9 cellular contexts compared by ENCODE assay signal in the genomic region with DNA sequence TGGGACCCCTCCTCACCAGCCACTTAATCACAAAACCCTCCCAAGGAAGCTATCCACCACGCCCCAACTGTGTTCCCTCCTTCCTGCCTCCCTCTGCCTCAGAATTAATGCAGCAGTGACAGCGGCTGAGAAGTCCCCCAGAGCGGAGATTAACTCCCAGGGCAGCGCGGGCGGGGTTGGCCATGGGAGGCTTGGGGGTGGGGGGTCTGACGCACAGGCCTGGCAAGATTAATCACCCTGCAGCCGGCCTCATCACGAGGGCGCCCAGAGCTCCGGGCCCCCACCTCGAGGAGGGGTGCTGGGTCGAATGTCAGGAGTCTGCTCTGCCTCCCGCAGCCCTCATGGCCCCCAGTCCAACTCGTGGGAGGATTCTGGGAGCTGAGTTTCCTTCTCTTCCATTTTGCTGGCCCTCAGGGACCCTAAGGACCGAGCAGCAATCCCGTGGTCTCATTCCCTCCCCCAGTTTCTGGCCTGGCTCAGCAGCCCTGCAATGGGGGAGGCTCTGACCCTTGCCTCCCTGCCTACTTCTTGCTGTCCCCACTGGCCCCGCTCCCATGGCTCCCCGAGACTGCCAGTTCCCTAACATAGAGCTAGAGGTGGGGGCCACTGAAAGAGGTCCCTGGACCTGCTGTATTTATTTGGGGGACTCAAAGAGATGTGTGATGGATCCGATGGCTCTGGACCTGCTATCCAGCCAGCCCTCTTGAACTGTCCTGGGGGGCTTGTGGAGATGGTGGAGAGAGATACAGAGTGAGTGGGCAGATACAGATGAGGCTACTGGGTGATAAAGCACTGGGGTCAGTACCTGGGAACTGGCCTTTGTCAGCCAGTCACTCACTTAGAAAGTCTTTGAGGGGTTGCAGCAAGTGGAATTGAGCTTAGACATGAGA. TPM values are rescaled to one million over a fixed set of nuclear protein-coding genes. Genes with fewer than 3 reads are reported as not detected.
DNase-seq lines count a peak whose midpoint lies in the region; ATAC-seq and TF ChIP-seq lines count a peak whose summit lies in the region.
"Had no signal": no experiment of that assay in that cellular context is flagged by ENCODE, and none has a peak within 500 bp of the region (broad histone marks: within the 10 kb centered on the region; RNA-seq: fewer than 3 reads in every experiment).

No MANE protein-coding gene starts in this region.

- peak overlapping the region; percentile 40 to 77 (median 54) for H3K9ac ChIP-seq in skeletal muscle tissue (ENCODE audit: low read depth in 1 of 3, low read length in 3 of 3)

- POLR2A ChIA-PET in HEK293 (lab: Yijun Ruan, JAX), result no interaction called here
- POLR2A ChIA-PET in activated B cell treated with CpG ODN at 0.5 μM for 24 hours (lab: Charles Lee), result interaction anchor here (0.6 to 11.6 kb wide), 20 partner anchors 8 to 885 kb away, joined by 3 to 179 read pairs (median 5); a partner anchor contains a TSS

- intact Hi-C loops in activated B cell treated with CpG ODN at 0.5 μM for 24 hours (cut with micrococcal nuclease), result loop anchor here (1.0 to 10.0 kb wide), 7 partner anchors 57 to 274 kb away; no protein-coding TSS in a partner anchor
- intact Hi-C loops in right cardiac atrium (cut with DNase I), result loop anchor here in 3 of 4 donors (5.0 to 10.0 kb wide), 3 partner anchors 53 to 74 kb away; no protein-coding TSS in a partner anchor

- H3K4me1 Mint-ChIP-seq in activated B cell treated with CpG ODN at 0.5 μM for 24 hours, result peaks cover 50% of the 10 kb centered on the region
- H3K4me1 Mint-ChIP-seq: activated CD8-positive, alpha-beta memory T cell treated with anti-CD3 and anti-CD28 coated beads, Interleukin-2, amount 10 ng/mL, durations not matched to agents 7 days and 5 days had no signal

- ATAC-seq in activated B cell treated with CpG ODN at 0.5 μM for 24 hours (ENCODE audit: low read depth), result peak; percentile 20
- peak; percentile 6 to 46 for ATAC-seq in right cardiac atrium
- ATAC-seq in GM21529 (IDR thresholded peaks at IDR 0.05; ENCODE audit: unreplicated experiment), result no peak
- no peak for ATAC-seq in GM18520 (IDR thresholded peaks at IDR 0.05; ENCODE audit: unreplicated experiment)

- H3K27ac Mint-ChIP-seq in activated B cell treated with CpG ODN at 0.5 μM for 24 hours, result peak overlapping the region; percentile 67
- H3K27ac Mint-ChIP-seq: activated CD8-positive, alpha-beta memory T cell treated with anti-CD3 and anti-CD28 coated beads, Interleukin-2, amount 10 ng/mL, durations not matched to agents 7 days and 5 days had no signal

- CTCF ChIA-PET in HEK293 (lab: Yijun Ruan, JAX), result interaction anchor here (0.6 to 7.7 kb wide), 6 partner anchors 20 to 170 kb away, joined by 3 to 74 read pairs (median 4); no protein-coding TSS in a partner anchor
- CTCF ChIA-PET in activated B cell treated with CpG ODN at 0.5 μM for 24 hours (lab: Charles Lee), result interaction anchor here (0.9 to 12.7 kb wide), 24 partner anchors 9 to 267 kb away, joined by 3 to 325 read pairs (median 5); a partner anchor contains a TSS

- H3K4me1 ChIP-seq in HEK293 (ENCODE audit: control insufficient read depth, insufficient read depth, low read length), result no peaks in the 10 kb centered on the region
- H3K4me1 ChIP-seq in right cardiac atrium (ENCODE audit: control insufficient read depth, insufficient read depth, low read length), result peaks cover 14% of the 10 kb centered on the region
- peaks cover 69 to 80% (median 73%) of the 10 kb centered on the region in 3 donors for H3K4me1 ChIP-seq in skeletal muscle tissue (ENCODE audit: control insufficient read depth in 3 of 3, insufficient read depth in 3 of 3, low read length in 3 of 3)

- no peak for DNase-seq in activated B cell treated with CpG ODN at 0.5 μM for 24 hours
- DNase-seq in right cardiac atrium, result peak; percentile 68 to 82 (median 69)
- no peak for DNase-seq in DMS114 treated with DMSO at 0.1 percent for 48 hours (lab: John Stamatoyannopoulos, UW; ENCODE audit: unreplicated experiment)
- DNase-seq in T-helper 2 cell, result no peak
- DNase-seq: activated CD8-positive, alpha-beta memory T cell treated with anti-CD3 and anti-CD28 coated beads, Interleukin-2, amount 10 ng/mL, durations not matched to agents 7 days and 5 days had no signal

- H3K27me3 Mint-ChIP-seq in activated B cell treated with CpG ODN at 0.5 μM for 24 hours, result no peaks in the 10 kb centered on the region
- H3K27me3 Mint-ChIP-seq: activated CD8-positive, alpha-beta memory T cell treated with anti-CD3 and anti-CD28 coated beads, Interleukin-2, amount 10 ng/mL, durations not matched to agents 7 days and 5 days had no signal

- H3K9me3 Mint-ChIP-seq in activated B cell treated with CpG ODN at 0.5 μM for 24 hours, result no peaks in the 10 kb centered on the region

- peaks cover 7% of the 10 kb centered on the region for H3K36me3 Mint-ChIP-seq in activated B cell treated with CpG ODN at 0.5 μM for 24 hours (ENCODE audit: low read depth)
- H3K36me3 Mint-ChIP-seq: activated CD8-positive, alpha-beta memory T cell treated with anti-CD3 and anti-CD28 coated beads, Interleukin-2, amount 10 ng/mL, durations not matched to agents 7 days and 5 days had no signal

- TF ChIP-seq CTCF in HEK293 (tag by site-specific recombination; IDR thresholded peaks at IDR 0.05), result no peak
- no peak for TF ChIP-seq CTCF in activated B cell treated with CpG ODN at 0.5 μM for 24 hours (IDR thresholded peaks at IDR 0.05)

- 13% methylated on average over 20 of the region's 20 CpGs for WGBS in right cardiac atrium

- H3K9me3 ChIP-seq in HEK293 (ENCODE audit: control insufficient read depth, insufficient read depth, low read depth, low read length), result no peaks in the 10 kb centered on the region
- H3K9me3 ChIP-seq in right cardiac atrium (ENCODE audit: control insufficient read depth, low read length), result no peaks in the 10 kb centered on the region
- H3K9me3 ChIP-seq in skeletal muscle tissue (ENCODE audit: control insufficient read depth in 3 of 3, low read length in 3 of 3), result no peaks in the 10 kb centered on the region

- H3K36me3 ChIP-seq in HEK293 (ENCODE audit: control insufficient read depth in 2 of 2, insufficient read depth in 1 of 2, low read length in 2 of 2) (no peaks in the 10 kb centered on the region), skeletal muscle tissue (ENCODE audit: control insufficient read depth in 3 of 3, insufficient read depth in 3 of 3, low read length in 3 of 3) (no peaks in the 10 kb centered on the region)

- no peak overlapping the region for H3K4me3 Mint-ChIP-seq in activated B cell treated with CpG ODN at 0.5 μM for 24 hours
- H3K4me3 Mint-ChIP-seq: activated CD8-positive, alpha-beta memory T cell treated with anti-CD3 and anti-CD28 coated beads, Interleukin-2, amount 10 ng/mL, durations not matched to agents 7 days and 5 days had no signal

- H3K27ac ChIP-seq in HEK293 (ENCODE audit: extremely low read depth, low read depth, low read length), result no peak overlapping the region
- peak overlapping the region; percentile 23 for H3K27ac ChIP-seq in right cardiac atrium (ENCODE audit: low read length)
- H3K27ac ChIP-seq in skeletal muscle tissue (ENCODE audit: low read depth, low read length), result peak overlapping the region; percentile 61

- H3K4me3 ChIP-seq in HEK293 (ENCODE audit: low read depth, low read length), result no peak overlapping the region
- no peak overlapping the region for H3K4me3 ChIP-seq in right cardiac atrium (ENCODE audit: low read length)
- H3K4me3 ChIP-seq in skeletal muscle tissue (ENCODE audit: low read length in 3 of 3), result no peak overlapping the region

- H3K27me3 ChIP-seq in right cardiac atrium (ENCODE audit: control insufficient read depth, insufficient read depth) (no peaks in the 10 kb centered on the region), skeletal muscle tissue (ENCODE audit: control insufficient read depth in 3 of 3, insufficient read depth in 3 of 3, low read length in 3 of 3) (no peaks in the 10 kb centered on the region)

TF ChIP-seq in HEK293, 187 proteins besides CTCF, POLR2A, EP300 and RAD21:
- TF ChIP-seq ZNF2 (tag by site-specific recombination; IDR thresholded peaks at IDR 0.05), result no peak
- no peak for TF ChIP-seq ZNF426 (tag by site-specific recombination; IDR thresholded peaks at IDR 0.05)
- no peak for TF ChIP-seq GLIS2 (tag by site-specific recombination; IDR thresholded peaks at IDR 0.05)
- TF ChIP-seq GLIS1 (tag by site-specific recombination; IDR thresholded peaks at IDR 0.05), result peak; percentile 93
- TF ChIP-seq ZFHX2 (tag by site-specific recombination; conservative IDR thresholded peaks at IDR 0.05), result peak; percentile 56
- TF ChIP-seq ZIC2 (tag by site-specific recombination; IDR thresholded peaks at IDR 0.05), result peak; percentile 89
- TF ChIP-seq KLF1 (tag by site-specific recombination; IDR thresholded peaks at IDR 0.05), result peak; percentile 45

RNA-seq across cellular contexts. Expression of a gene that starts 42.5 kb away (rescaled TPM):
- total RNA-seq in activated B cell treated with CpG ODN at 0.5 μM for 24 hours (94.9 and 115 TPM in 2 replicates), right cardiac atrium (10 to 100 TPM; 33.9 to 70.5 (median 55.9) TPM), skeletal muscle tissue (66.8 TPM)
- polyA plus RNA-seq in right cardiac atrium, result 47.5 TPM

Comparison
In these comparisons a context has a peak if more than half of its experiments do, and no peak if none do; other contexts are left out.
1. ATAC-seq: peak in activated B cell treated with CpG ODN at 0.5 μM for 24 hours (single experiment) and right cardiac atrium (2 of 2); none in GM21529 (single experiment) and GM18520 (single experiment).
2. DNase-seq: peak in right cardiac atrium (3 of 3); none in activated B cell treated with CpG ODN at 0.5 μM for 24 hours (single experiment), DMS114 treated with DMSO at 0.1 percent for 48 hours (single experiment) and T-helper 2 cell (0 of 5).